ENCODE assay signal across 1 cellular context in genomic region chr20:53594068-53595017, GRCh38.
TF ChIP-seq lines count a peak whose summit lies in the region.

No MANE protein-coding gene starts in this region.

TF ChIP-seq in HepG2, 621 proteins besides CTCF, POLR2A, EP300 and RAD21 (continued from another document):
- peak; percentile 85 for TF ChIP-seq THRA (CRISPR knock-in tag; IDR thresholded peaks at IDR 0.05; ENCODE audit: borderline replicate concordance)
- TF ChIP-seq GLI4 (CRISPR knock-in tag; IDR thresholded peaks at IDR 0.05; ENCODE audit: borderline replicate concordance) = no peak
- TF ChIP-seq RXRB (CRISPR knock-in tag; IDR thresholded peaks at IDR 0.05; ENCODE audit: borderline replicate concordance) = peak; percentile 75
- TF ChIP-seq SMC3 (IDR thresholded peaks at IDR 0.05; ENCODE audit: low read length) = no peak
- no peak for TF ChIP-seq SOX6 (IDR thresholded peaks at IDR 0.05)
- peak; percentile 46 for TF ChIP-seq SOX6 (CRISPR knock-in tag; IDR thresholded peaks at IDR 0.05)
- TF ChIP-seq ZNF496 (CRISPR knock-in tag; IDR thresholded peaks at IDR 0.05; ENCODE audit: insufficient replicate concordance) = no peak
